8 cellular contexts compared by ENCODE assay signal in the genomic region with DNA sequence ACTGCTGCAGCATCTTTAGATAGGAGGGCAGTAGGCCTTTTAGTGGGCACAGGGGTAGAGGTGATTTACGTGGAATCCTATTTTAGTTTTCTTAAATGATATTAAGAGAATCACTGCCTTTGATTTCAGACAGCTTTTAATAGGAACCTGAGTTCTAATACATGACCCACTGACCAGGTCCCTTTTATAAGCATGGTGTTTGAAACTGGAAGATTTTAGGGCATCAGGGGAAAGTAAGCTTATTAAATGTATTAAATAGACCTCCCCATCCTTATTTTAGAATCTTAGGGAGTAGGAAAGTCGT. TPM values are rescaled to one million over a fixed set of nuclear protein-coding genes. Genes with fewer than 3 reads are reported as not detected.
DNase-seq lines count a peak whose midpoint lies in the region; ATAC-seq and TF ChIP-seq lines count a peak whose summit lies in the region.

No MANE protein-coding gene starts in this region.

- H3K27ac Mint-ChIP-seq in activated naive CD4-positive, alpha-beta T cell treated with anti-CD3 and anti-CD28 coated beads, Interleukin-2, amount 50 U/mL, for 72 hours = peak overlapping the region; percentile 84 to 85
- H3K27ac Mint-ChIP-seq in stimulated activated naive B cell treated with anti-CD40 and anti-IgM and Interleukin-4, amounts not matched to agents 10 μg/mL and 1 μg/mL and 100 μg/mL, for 72 hours = peak overlapping the region; percentile 79

- no peaks in the 10 kb centered on the region for H3K27me3 Mint-ChIP-seq in stimulated activated naive B cell treated with anti-CD40 and anti-IgM and Interleukin-4, amounts not matched to agents 10 μg/mL and 1 μg/mL and 100 μg/mL, for 72 hours

- peak overlapping the region; percentile 88 to 95 for H3K4me3 Mint-ChIP-seq in stimulated activated naive B cell treated with anti-CD40 and anti-IgM and Interleukin-4, amounts not matched to agents 10 μg/mL and 1 μg/mL and 100 μg/mL, for 72 hours

- peaks cover 31 to 32% of the 10 kb centered on the region in 2 donors for H3K36me3 Mint-ChIP-seq in activated naive CD4-positive, alpha-beta T cell treated with anti-CD3 and anti-CD28 coated beads, Interleukin-2, amount 50 U/mL, for 72 hours
- peaks cover 22 to 28% of the 10 kb centered on the region in 2 donors for H3K36me3 Mint-ChIP-seq in stimulated activated naive B cell treated with anti-CD40 and anti-IgM and Interleukin-4, amounts not matched to agents 10 μg/mL and 1 μg/mL and 100 μg/mL, for 72 hours

- H3K9me3 Mint-ChIP-seq in activated naive CD4-positive, alpha-beta T cell treated with anti-CD3 and anti-CD28 coated beads, Interleukin-2, amount 50 U/mL, for 72 hours = no peaks in the 10 kb centered on the region
- H3K9me3 Mint-ChIP-seq in stimulated activated naive B cell treated with anti-CD40 and anti-IgM and Interleukin-4, amounts not matched to agents 10 μg/mL and 1 μg/mL and 100 μg/mL, for 72 hours = no peaks in the 10 kb centered on the region

- H3K4me3 ChIP-seq in HL-60 (replicated peaks; ENCODE audit: insufficient read depth, low read length) (peak overlapping the region; percentile 88), iPS-18c (ENCODE audit: insufficient read depth, low read depth, low read length) (peak overlapping the region; percentile 94)

- peak overlapping the region; percentile 90 for H3K27ac ChIP-seq in HL-60 (replicated peaks)

- no peak for TF ChIP-seq CTCF in HL-60 (IDR thresholded peaks at IDR 0.05; ENCODE audit: insufficient read depth, low read length)

- no peak for ATAC-seq in activated naive CD4-positive, alpha-beta T cell treated with anti-CD3 and anti-CD28 coated beads, Interleukin-2, amount 50 U/mL, for 72 hours
- no peak for ATAC-seq in stimulated activated naive B cell treated with anti-CD40 and anti-IgM and Interleukin-4, amounts not matched to agents 10 μg/mL and 1 μg/mL and 100 μg/mL, for 72 hours (replicated peaks)
- ATAC-seq in HG03354 (IDR thresholded peaks at IDR 0.05; ENCODE audit: poor library complexity, severe bottlenecking, unreplicated experiment) (no peak), HG02763 (IDR thresholded peaks at IDR 0.05; ENCODE audit: unreplicated experiment) (no peak), HG02840 (IDR thresholded peaks at IDR 0.05; ENCODE audit: low FRiP score, unreplicated experiment) (no peak)

- no peaks in the 10 kb centered on the region for H3K27me3 ChIP-seq in HL-60 (ENCODE audit: insufficient read depth, poor library complexity, severe bottlenecking)

- H3K9me3 ChIP-seq in iPS-18c (ENCODE audit: control insufficient read depth, insufficient read depth, low read length) = no peaks in the 10 kb centered on the region

- DNase-seq in HL-60 (ENCODE audit: low read depth in 1 of 2, low spot score in 1 of 2) (no peak), dermis blood vessel endothelial cell (no peak)
- no peak for DNase-seq in activated naive CD4-positive, alpha-beta T cell treated with anti-CD3 and anti-CD28 coated beads, Interleukin-2, amount 50 U/mL, for 72 hours (ENCODE audit: low spot score in 2 of 2)
- no peak for DNase-seq in stimulated activated naive B cell treated with anti-CD40 and anti-IgM and Interleukin-4, amounts not matched to agents 10 μg/mL and 1 μg/mL and 100 μg/mL, for 72 hours

- peaks cover 19 to 42% of the 10 kb centered on the region in 2 donors for H3K4me1 Mint-ChIP-seq in stimulated activated naive B cell treated with anti-CD40 and anti-IgM and Interleukin-4, amounts not matched to agents 10 μg/mL and 1 μg/mL and 100 μg/mL, for 72 hours

RNA-seq across cellular contexts. Expression of gene MSL1, which starts 2.0 kb away (rescaled TPM):
- total RNA-seq in activated naive CD4-positive, alpha-beta T cell treated with anti-CD3 and anti-CD28 coated beads, Interleukin-2, amount 50 U/mL, for 72 hours = 100 to 1,000 TPM in 1 of 2 donors, 10 to 100 TPM in 1; 83.4 to 140 TPM
- total RNA-seq in dermis blood vessel endothelial cell = 50.2 and 54.1 TPM in 2 replicates

RNA-seq across cellular contexts. Expression of gene CASC3, which starts 16.6 kb away (rescaled TPM):
- total RNA-seq in activated naive CD4-positive, alpha-beta T cell treated with anti-CD3 and anti-CD28 coated beads, Interleukin-2, amount 50 U/mL, for 72 hours = 100 to 1,000 TPM; 104 to 212 TPM
- 26.4 and 31.6 TPM in 2 replicates for total RNA-seq in dermis blood vessel endothelial cell

RNA-seq across cellular contexts. Expression of gene NR1D1, which starts 23.4 kb away (rescaled TPM):
- total RNA-seq in activated naive CD4-positive, alpha-beta T cell treated with anti-CD3 and anti-CD28 coated beads, Interleukin-2, amount 50 U/mL, for 72 hours = 10 to 100 TPM in 1 of 2 donors, 1 to 10 TPM in 1; 4.8 to 26.7 TPM
- total RNA-seq in dermis blood vessel endothelial cell = 1.7 and 2.3 TPM in 2 replicates

RNA-seq across cellular contexts. Expression of gene RAPGEFL1, which starts 53.5 kb away (rescaled TPM):
- total RNA-seq in activated naive CD4-positive, alpha-beta T cell treated with anti-CD3 and anti-CD28 coated beads, Interleukin-2, amount 50 U/mL, for 72 hours = 1 to 10 TPM; 5.3 to 7.1 TPM
- total RNA-seq in dermis blood vessel endothelial cell = 1.4 and 1.9 TPM in 2 replicates
